In genomic region chr19:56808717-56809392, GRCh38 we compare ENCODE assay signal across 8 cellular contexts. TPM values are rescaled to one million over a fixed set of nuclear protein-coding genes. Genes with fewer than 3 reads are reported as not detected.
"Had no signal": no experiment of that assay in that cellular context is flagged by ENCODE, and none has a peak within 500 bp of the region (broad histone marks: within the 10 kb centered on the region; RNA-seq: fewer than 3 reads in every experiment).

No MANE protein-coding gene starts in this region.

- ATAC-seq: GM12878 had no signal

- H3K4me3 ChIP-seq: GM12878 had no signal

- DNase-seq: GDM1, GF-D8 had no signal

- FAIRE-seq: GM12878, GM12891, GM12892, GM18507, GM19239 had no signal

RNA-seq across cellular contexts. Expression of gene ZIM2, which starts 31.7 kb away (rescaled TPM):
- total RNA-seq: G401, GM12878 had no signal
- polyA plus RNA-seq: GM12878 had no signal
